8 cellular contexts compared by ENCODE assay signal in genomic region chr2:36780231-36780808, GRCh38.
DNase-seq lines count a peak whose midpoint lies in the region; ATAC-seq and TF ChIP-seq lines count a peak whose summit lies in the region.

No MANE protein-coding gene starts in this region.

- CTCF ChIA-PET in AG04449 (lab: Yijun Ruan, JAX), result interaction anchor here (0.6 to 31.1 kb wide), 17 partner anchors 5 to 420 kb away, joined by 3 to 545 read pairs (median 4); no protein-coding TSS in a partner anchor
- CTCF ChIA-PET in GM10248 (lab: Yijun Ruan, JAX), result interaction anchor here (1.1 to 23.3 kb wide), 8 partner anchors 5 to 446 kb away, joined by 3 to 367 read pairs (median 5); no protein-coding TSS in a partner anchor

- intact Hi-C loops in left lung (cut with DNase I), result loop anchor here in 1 of 2 donors (10.0 kb wide), 1 partner anchor 224 kb away; no protein-coding TSS in a partner anchor

- no peaks in the 10 kb centered on the region for H3K36me3 ChIP-seq in left lung

- no peaks in the 10 kb centered on the region for H3K27me3 ChIP-seq in left lung

- no peaks in the 10 kb centered on the region for H3K9me3 ChIP-seq in left lung

- ATAC-seq in HG03565 (IDR thresholded peaks at IDR 0.05; ENCODE audit: unreplicated experiment) (peak; percentile 45), left lung (peak; percentile 65), GM19467 (IDR thresholded peaks at IDR 0.05; ENCODE audit: unreplicated experiment) (no peak), GM19023 (IDR thresholded peaks at IDR 0.05; ENCODE audit: unreplicated experiment) (no peak)

- POLR2A ChIA-PET in AG04449 (lab: Yijun Ruan, JAX) (no interaction called here), GM10248 (lab: Yijun Ruan, JAX) (no interaction called here)

- H3K27ac ChIP-seq in left lung, result no peak overlapping the region

- peak; percentile 48 for TF ChIP-seq CTCF in AG04449 (IDR thresholded peaks at IDR 0.05; ENCODE audit: insufficient read depth, low read length, missing control alignments)
- peak; percentile 72 for TF ChIP-seq CTCF in GM10248 (IDR thresholded peaks at IDR 0.05; ENCODE audit: control extremely low read depth, extremely low read depth, low read depth, missing control alignments)
- peak; percentile 78 to 79 for TF ChIP-seq CTCF in left lung (IDR thresholded peaks at IDR 0.05)

- H3K4me1 ChIP-seq in left lung, result peaks cover 0 to 10% of the 10 kb centered on the region in 2 donors

- H3K4me3 ChIP-seq in AG04449 (ENCODE audit: low read depth, low read length), result peak overlapping the region; percentile 27
- H3K4me3 ChIP-seq in left lung, result no peak overlapping the region

- DNase-seq in AG04449 (ENCODE audit: low read depth, low spot score) (peak; percentile 7), GM10248 (ENCODE audit: extremely low spot score) (peak; percentile 62), NOMO-1 (lab: John Stamatoyannopoulos, UW; ENCODE audit: unreplicated experiment in 2 of 2) (peak; percentile 42 to 52), left lung (no peak)
- peak; percentile 29 for DNase-seq in central memory CD4-positive, alpha-beta T cell

Comparison
In these comparisons a context has a peak if more than half of its experiments do, and no peak if none do; other contexts are left out.
1. DNase-seq: peak in AG04449 (single experiment), GM10248 (single experiment), NOMO-1 (2 of 2) and central memory CD4-positive, alpha-beta T cell (single experiment); none in left lung (0 of 2).
2. ATAC-seq: peak in HG03565 (single experiment) and left lung (single experiment); none in GM19467 (single experiment) and GM19023 (single experiment).
3. Peak in every context shown above with its lines, with median percentiles within 50 percentile points of each other: CTCF ChIP-seq.